ENCODE assay signal across 16 cellular contexts in the genomic region with DNA sequence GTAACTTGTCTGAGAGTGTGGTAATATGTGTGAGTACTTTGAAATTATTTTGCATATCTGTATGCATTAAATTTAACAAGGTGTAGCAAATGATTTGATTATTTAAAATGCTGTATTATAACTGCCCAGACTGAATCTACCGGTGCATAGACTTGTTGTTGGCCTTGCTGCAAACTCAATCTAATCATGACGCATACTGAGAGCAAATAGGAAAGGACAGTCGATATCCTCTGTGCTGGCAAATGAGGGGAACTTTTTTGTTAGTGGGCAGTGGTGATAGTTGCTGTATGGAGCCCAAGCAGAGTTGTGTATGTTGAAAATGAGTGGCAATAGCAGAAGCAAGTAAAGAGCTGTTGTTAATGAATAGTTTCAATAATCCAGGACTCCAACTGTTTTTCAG.
A peak's percentile ranks its signal among the peaks of the same experiment; 100 is the strongest.
DNase-seq lines count a peak whose midpoint lies in the region; ATAC-seq, FAIRE-seq and TF ChIP-seq lines count a peak whose summit lies in the region.
"Had no signal": no experiment of that assay in that cellular context is flagged by ENCODE, and none has a peak within 500 bp of the region (broad histone marks: within the 10 kb centered on the region; RNA-seq: fewer than 3 reads in every experiment).

No MANE protein-coding gene starts in this region.

- H3K4me1 ChIP-seq in keratinocyte (ENCODE audit: control insufficient read depth, extremely low read depth, insufficient read depth, low read length) (peaks cover 12% of the 10 kb centered on the region), smooth muscle cell (ENCODE audit: low read depth) (no peaks in the 10 kb centered on the region)

- dilution Hi-C loops in keratinocyte (cut with MboI; ENCODE audit: extremely low pct_ligation_motif_present, low sequenced_read_pairs) = no loop called here

- H3K4me3 Mint-ChIP-seq in activated T-helper 17 cell treated with anti-CD3 and anti-CD28 coated beads, Interleukin-2, amount 50 U/mL, for 72 hours = peak overlapping the region; percentile 3

- H3K4me3 ChIP-seq in keratinocyte (ENCODE audit: control insufficient read depth in 2 of 3, extremely low read depth in 1 of 3, insufficient read depth in 2 of 3, low read depth in 1 of 3, low read length in 3 of 3) = peak overlapping the region in 1 of 3 experiments; percentile 18
- peak overlapping the region; percentile 52 for H3K4me3 ChIP-seq in smooth muscle cell
- H3K4me3 ChIP-seq: testis had no signal

- no peaks in the 10 kb centered on the region for H3K9me1 ChIP-seq in keratinocyte (ENCODE audit: control insufficient read depth, extremely low read depth, insufficient read depth, low read length)

- H4K20me1 ChIP-seq in keratinocyte (ENCODE audit: control insufficient read depth, extremely low read depth, insufficient read depth, low read length) = no peaks in the 10 kb centered on the region
- peaks cover 98% of the 10 kb centered on the region for H4K20me1 ChIP-seq in smooth muscle cell (ENCODE audit: low read depth)

- H3K27me3 Mint-ChIP-seq in activated T-helper 17 cell treated with anti-CD3 and anti-CD28 coated beads, Interleukin-2, amount 50 U/mL, for 72 hours = peaks cover 5% of the 10 kb centered on the region

- H3K9ac ChIP-seq in keratinocyte (ENCODE audit: control insufficient read depth, extremely low read depth, insufficient read depth, low read length) (no peak overlapping the region), smooth muscle cell (ENCODE audit: low read depth) (peak overlapping the region; percentile 63)

- TF ChIP-seq CTCF in keratinocyte (optimal IDR thresholded peaks at IDR 0.05 in 1 of 3, IDR thresholded peaks at IDR 0.05 in 1 of 3, conservative IDR thresholded peaks at IDR 0.05 in 1 of 3; ENCODE audit: extremely low read depth in 1 of 3, insufficient read depth in 2 of 3, low read length in 3 of 3) = no peak
- no peak for TF ChIP-seq CTCF in smooth muscle cell (IDR thresholded peaks at IDR 0.05; ENCODE audit: borderline replicate concordance, insufficient read depth, poor library complexity, severe bottlenecking)
- no peak for TF ChIP-seq CTCF in GM10266 (IDR thresholded peaks at IDR 0.05; ENCODE audit: control insufficient read depth, insufficient read depth, low read depth, missing control alignments)

- H3K79me2 ChIP-seq in keratinocyte (ENCODE audit: control insufficient read depth, insufficient read depth, low read length) (no peaks in the 10 kb centered on the region), smooth muscle cell (ENCODE audit: low read depth) (peaks cover 87% of the 10 kb centered on the region)

- H3K27ac ChIP-seq in keratinocyte (ENCODE audit: control insufficient read depth, insufficient read depth, low read length) (peak overlapping the region; percentile 93), smooth muscle cell (ENCODE audit: low read depth) (peak overlapping the region; percentile 92)
- H3K27ac ChIP-seq: 22Rv1, adrenal gland had no signal

- peaks cover 43% of the 10 kb centered on the region for H3K4me1 Mint-ChIP-seq in activated T-helper 17 cell treated with anti-CD3 and anti-CD28 coated beads, Interleukin-2, amount 50 U/mL, for 72 hours

- FAIRE-seq in keratinocyte (lab: Jason Lieb, UNC) (peak; percentile 41), urothelium cell line (lab: Jason Lieb, UNC) (no peak)

- no peak overlapping the region for H2AFZ ChIP-seq in keratinocyte (ENCODE audit: control insufficient read depth, low read length)
- no peak overlapping the region for H2AFZ ChIP-seq in smooth muscle cell (ENCODE audit: low read depth)

- peak; percentile 25 for DNase-seq in DMS 273 (lab: John Stamatoyannopoulos, UW; ENCODE audit: unreplicated experiment)
- DNase-seq in DMS 273 treated with DMSO at 0.1 percent for 48 hours (lab: John Stamatoyannopoulos, UW) = no peak
- no peak for DNase-seq in keratinocyte (ENCODE audit: low read depth, low spot score)
- no peak for DNase-seq in smooth muscle cell (lab: John Stamatoyannopoulos, UW; ENCODE audit: unreplicated experiment)
- no peak for DNase-seq in urothelium cell line (ENCODE audit: low spot score)
- no peak for DNase-seq in nucleus accumbens (lab: John Stamatoyannopoulos, UW)
- no peak for DNase-seq in GM10266 (ENCODE audit: extremely low spot score)
- DNase-seq: activated CD4-positive, CD25-positive, alpha-beta regulatory T cell treated with anti-CD3 and anti-CD28 coated beads, Interleukin-2, amount 50 U/mL, for 72 hours; adrenal gland; cortex of kidney; mesenchymal stem cell; ovary; testis had no signal

- H3K9me3 ChIP-seq in keratinocyte (ENCODE audit: control insufficient read depth, low read depth, low read length) (no peaks in the 10 kb centered on the region), smooth muscle cell (replicated peaks; ENCODE audit: low read depth) (no peaks in the 10 kb centered on the region)
- H3K9me3 ChIP-seq: adrenal gland, ovary, testis had no signal

- H3K27ac Mint-ChIP-seq in activated T-helper 17 cell treated with anti-CD3 and anti-CD28 coated beads, Interleukin-2, amount 50 U/mL, for 72 hours = no peak overlapping the region
- H3K27ac Mint-ChIP-seq: T-helper 1 cell treated with Interleukin-12 subunit alpha and Interleukin-12 subunit beta and Interleukin-4 antibody, amounts not matched to agents 30 μg/mL and 1 μg/mL, for 36 hours had no signal

- H3K4me2 ChIP-seq in keratinocyte (ENCODE audit: control insufficient read depth, extremely low read depth, insufficient read depth, low read depth, low read length) (peak overlapping the region; percentile 90), smooth muscle cell (no peak overlapping the region)

- no peaks in the 10 kb centered on the region for H3K27me3 ChIP-seq in keratinocyte (ENCODE audit: control insufficient read depth, extremely low read depth, insufficient read depth, low read length)
- no peaks in the 10 kb centered on the region for H3K27me3 ChIP-seq in smooth muscle cell (ENCODE audit: low read depth)
- H3K27me3 ChIP-seq: adrenal gland, ovary, testis had no signal

- H3K36me3 ChIP-seq in keratinocyte (ENCODE audit: control insufficient read depth in 2 of 2, extremely low read depth in 1 of 2, insufficient read depth in 2 of 2, low read length in 2 of 2) (no peaks in the 10 kb centered on the region), smooth muscle cell (ENCODE audit: low read depth) (no peaks in the 10 kb centered on the region)
- H3K36me3 ChIP-seq: adrenal gland, ovary had no signal

- WGBS in smooth muscle cell (ENCODE audit: low lambda C conversion rate) = 92% methylated on average over 3 of the region's 3 CpGs

- H3K9me3 Mint-ChIP-seq in activated T-helper 17 cell treated with anti-CD3 and anti-CD28 coated beads, Interleukin-2, amount 50 U/mL, for 72 hours = peaks cover 3% of the 10 kb centered on the region
- H3K9me3 Mint-ChIP-seq: T-helper 1 cell treated with Interleukin-12 subunit alpha and Interleukin-12 subunit beta and Interleukin-4 antibody, amounts not matched to agents 30 μg/mL and 1 μg/mL, for 36 hours had no signal

- ATAC-seq in activated T-helper 17 cell treated with anti-CD3 and anti-CD28 coated beads, Interleukin-2, amount 50 U/mL, for 72 hours (replicated peaks) = no peak

- H3K36me3 Mint-ChIP-seq in activated T-helper 17 cell treated with anti-CD3 and anti-CD28 coated beads, Interleukin-2, amount 50 U/mL, for 72 hours (ENCODE audit: low read depth) = no peaks in the 10 kb centered on the region

- peaks cover 19% of the 10 kb centered on the region for H3F3A ChIP-seq in smooth muscle cell (ENCODE audit: low read depth)
